1 cellular context compared by ENCODE assay signal in the genomic region with DNA sequence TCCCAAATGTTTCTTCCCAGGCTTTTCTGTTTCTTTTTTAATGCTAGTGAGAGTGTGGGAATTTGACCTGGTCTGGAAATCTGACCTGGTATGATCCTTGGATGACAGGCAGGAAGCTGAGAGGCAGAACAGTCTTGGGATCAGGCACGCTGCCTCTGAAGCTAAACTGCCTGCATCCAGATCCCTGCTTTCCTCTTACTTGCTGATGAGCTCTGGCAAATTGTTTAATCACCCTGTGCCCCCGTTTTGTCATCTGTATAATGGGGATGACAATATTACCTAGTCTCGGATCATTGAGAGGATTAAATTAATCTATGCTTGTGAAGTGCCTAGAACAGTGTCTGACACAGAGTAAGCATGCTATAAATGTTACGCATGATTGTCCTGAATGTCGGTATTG.
TF ChIP-seq lines count a peak whose summit lies in the region.

No MANE protein-coding gene starts in this region.

TF ChIP-seq in HepG2, 621 proteins besides CTCF, POLR2A, EP300 and RAD21:
- TF ChIP-seq, protein P1, sequence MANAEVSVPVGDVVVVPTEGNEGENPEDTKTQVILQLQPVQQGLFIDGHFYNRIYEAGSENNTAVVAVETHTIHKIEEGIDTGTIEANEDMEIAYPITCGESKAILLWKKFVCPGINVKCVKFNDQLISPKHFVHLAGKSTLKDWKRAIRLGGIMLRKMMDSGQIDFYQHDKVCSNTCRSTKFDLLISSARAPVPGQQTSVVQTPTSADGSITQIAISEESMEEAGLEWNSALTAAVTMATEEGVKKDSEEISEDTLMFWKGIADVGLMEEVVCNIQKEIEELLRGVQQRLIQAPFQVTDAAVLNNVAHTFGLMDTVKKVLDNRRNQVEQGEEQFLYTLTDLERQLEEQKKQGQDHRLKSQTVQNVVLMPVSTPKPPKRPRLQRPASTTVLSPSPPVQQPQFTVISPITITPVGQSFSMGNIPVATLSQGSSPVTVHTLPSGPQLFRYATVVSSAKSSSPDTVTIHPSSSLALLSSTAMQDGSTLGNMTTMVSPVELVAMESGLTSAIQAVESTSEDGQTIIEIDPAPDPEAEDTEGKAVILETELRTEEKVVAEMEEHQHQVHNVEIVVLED (CRISPR knock-in tag; IDR thresholded peaks at IDR 0.05; ENCODE audit: borderline replicate concordance), result no peak
- TF ChIP-seq, protein P2, sequence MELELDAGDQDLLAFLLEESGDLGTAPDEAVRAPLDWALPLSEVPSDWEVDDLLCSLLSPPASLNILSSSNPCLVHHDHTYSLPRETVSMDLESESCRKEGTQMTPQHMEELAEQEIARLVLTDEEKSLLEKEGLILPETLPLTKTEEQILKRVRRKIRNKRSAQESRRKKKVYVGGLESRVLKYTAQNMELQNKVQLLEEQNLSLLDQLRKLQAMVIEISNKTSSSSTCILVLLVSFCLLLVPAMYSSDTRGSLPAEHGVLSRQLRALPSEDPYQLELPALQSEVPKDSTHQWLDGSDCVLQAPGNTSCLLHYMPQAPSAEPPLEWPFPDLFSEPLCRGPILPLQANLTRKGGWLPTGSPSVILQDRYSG (CRISPR knock-in tag; IDR thresholded peaks at IDR 0.05), result no peak
- TF ChIP-seq ZNF629 (CRISPR knock-in tag; conservative IDR thresholded peaks at IDR 0.05) (peak; percentile 71), ZMYM4 (CRISPR knock-in tag; IDR thresholded peaks at IDR 0.05) (no peak), ZBTB1 (CRISPR knock-in tag; IDR thresholded peaks at IDR 0.05; ENCODE audit: borderline replicate concordance) (no peak), SAP130 (CRISPR knock-in tag; IDR thresholded peaks at IDR 0.05; ENCODE audit: low read depth) (peak; percentile 25; the same call in 1 of the 2 replicates), ZMYM3 (CRISPR knock-in tag; IDR thresholded peaks at IDR 0.05) (peak; percentile 27; the same call in 1 of the 2 replicates), CBFB (CRISPR knock-in tag; IDR thresholded peaks at IDR 0.05) (no peak), KMT2A (CRISPR knock-in tag; IDR thresholded peaks at IDR 0.05) (peak; percentile 65), ZNF292 (CRISPR knock-in tag; IDR thresholded peaks at IDR 0.05; ENCODE audit: borderline replicate concordance, low read depth) (peak; percentile 64; the same call in 1 of the 2 replicates), BRD4 (CRISPR knock-in tag; IDR thresholded peaks at IDR 0.05) (no peak), ZNF850 (CRISPR knock-in tag; conservative IDR thresholded peaks at IDR 0.05) (no peak), ZNF558 (CRISPR knock-in tag; IDR thresholded peaks at IDR 0.05; ENCODE audit: borderline replicate concordance) (no peak), ZBTB38 (CRISPR knock-in tag; IDR thresholded peaks at IDR 0.05) (peak; percentile 68), ZNF253 (CRISPR knock-in tag; IDR thresholded peaks at IDR 0.05; ENCODE audit: borderline replicate concordance) (no peak), NFKB2 (CRISPR knock-in tag; IDR thresholded peaks at IDR 0.05; ENCODE audit: borderline replicate concordance) (no peak), ZNF614 (CRISPR knock-in tag; IDR thresholded peaks at IDR 0.05; ENCODE audit: borderline replicate concordance) (peak; percentile 41; the same call in 1 of the 2 replicates), FOXA1 (IDR thresholded peaks at IDR 0.05) (no peak), FOXA1 (CRISPR knock-in tag; IDR thresholded peaks at IDR 0.05) (no peak), MIXL1 (CRISPR knock-in tag; IDR thresholded peaks at IDR 0.05) (no peak), TEAD3 (CRISPR knock-in tag; optimal IDR thresholded peaks at IDR 0.05; ENCODE audit: borderline replicate concordance) (no peak)
- TF ChIP-seq, protein P3, sequence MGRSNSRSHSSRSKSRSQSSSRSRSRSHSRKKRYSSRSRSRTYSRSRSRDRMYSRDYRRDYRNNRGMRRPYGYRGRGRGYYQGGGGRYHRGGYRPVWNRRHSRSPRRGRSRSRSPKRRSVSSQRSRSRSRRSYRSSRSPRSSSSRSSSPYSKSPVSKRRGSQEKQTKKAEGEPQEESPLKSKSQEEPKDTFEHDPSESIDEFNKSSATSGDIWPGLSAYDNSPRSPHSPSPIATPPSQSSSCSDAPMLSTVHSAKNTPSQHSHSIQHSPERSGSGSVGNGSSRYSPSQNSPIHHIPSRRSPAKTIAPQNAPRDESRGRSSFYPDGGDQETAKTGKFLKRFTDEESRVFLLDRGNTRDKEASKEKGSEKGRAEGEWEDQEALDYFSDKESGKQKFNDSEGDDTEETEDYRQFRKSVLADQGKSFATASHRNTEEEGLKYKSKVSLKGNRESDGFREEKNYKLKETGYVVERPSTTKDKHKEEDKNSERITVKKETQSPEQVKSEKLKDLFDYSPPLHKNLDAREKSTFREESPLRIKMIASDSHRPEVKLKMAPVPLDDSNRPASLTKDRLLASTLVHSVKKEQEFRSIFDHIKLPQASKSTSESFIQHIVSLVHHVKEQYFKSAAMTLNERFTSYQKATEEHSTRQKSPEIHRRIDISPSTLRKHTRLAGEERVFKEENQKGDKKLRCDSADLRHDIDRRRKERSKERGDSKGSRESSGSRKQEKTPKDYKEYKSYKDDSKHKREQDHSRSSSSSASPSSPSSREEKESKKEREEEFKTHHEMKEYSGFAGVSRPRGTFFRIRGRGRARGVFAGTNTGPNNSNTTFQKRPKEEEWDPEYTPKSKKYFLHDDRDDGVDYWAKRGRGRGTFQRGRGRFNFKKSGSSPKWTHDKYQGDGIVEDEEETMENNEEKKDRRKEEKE (IDR thresholded peaks at IDR 0.05), result no peak
- TF ChIP-seq, protein P4, sequence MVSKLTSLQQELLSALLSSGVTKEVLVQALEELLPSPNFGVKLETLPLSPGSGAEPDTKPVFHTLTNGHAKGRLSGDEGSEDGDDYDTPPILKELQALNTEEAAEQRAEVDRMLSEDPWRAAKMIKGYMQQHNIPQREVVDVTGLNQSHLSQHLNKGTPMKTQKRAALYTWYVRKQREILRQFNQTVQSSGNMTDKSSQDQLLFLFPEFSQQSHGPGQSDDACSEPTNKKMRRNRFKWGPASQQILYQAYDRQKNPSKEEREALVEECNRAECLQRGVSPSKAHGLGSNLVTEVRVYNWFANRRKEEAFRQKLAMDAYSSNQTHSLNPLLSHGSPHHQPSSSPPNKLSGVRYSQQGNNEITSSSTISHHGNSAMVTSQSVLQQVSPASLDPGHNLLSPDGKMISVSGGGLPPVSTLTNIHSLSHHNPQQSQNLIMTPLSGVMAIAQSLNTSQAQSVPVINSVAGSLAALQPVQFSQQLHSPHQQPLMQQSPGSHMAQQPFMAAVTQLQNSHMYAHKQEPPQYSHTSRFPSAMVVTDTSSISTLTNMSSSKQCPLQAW (CRISPR knock-in tag; IDR thresholded peaks at IDR 0.05), result no peak
- TF ChIP-seq, protein P5, sequence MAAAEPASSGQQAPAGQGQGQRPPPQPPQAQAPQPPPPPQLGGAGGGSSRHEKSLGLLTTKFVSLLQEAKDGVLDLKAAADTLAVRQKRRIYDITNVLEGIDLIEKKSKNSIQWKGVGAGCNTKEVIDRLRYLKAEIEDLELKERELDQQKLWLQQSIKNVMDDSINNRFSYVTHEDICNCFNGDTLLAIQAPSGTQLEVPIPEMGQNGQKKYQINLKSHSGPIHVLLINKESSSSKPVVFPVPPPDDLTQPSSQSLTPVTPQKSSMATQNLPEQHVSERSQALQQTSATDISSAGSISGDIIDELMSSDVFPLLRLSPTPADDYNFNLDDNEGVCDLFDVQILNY (CRISPR knock-in tag; conservative IDR thresholded peaks at IDR 0.05), result no peak
- TF ChIP-seq, protein P6, sequence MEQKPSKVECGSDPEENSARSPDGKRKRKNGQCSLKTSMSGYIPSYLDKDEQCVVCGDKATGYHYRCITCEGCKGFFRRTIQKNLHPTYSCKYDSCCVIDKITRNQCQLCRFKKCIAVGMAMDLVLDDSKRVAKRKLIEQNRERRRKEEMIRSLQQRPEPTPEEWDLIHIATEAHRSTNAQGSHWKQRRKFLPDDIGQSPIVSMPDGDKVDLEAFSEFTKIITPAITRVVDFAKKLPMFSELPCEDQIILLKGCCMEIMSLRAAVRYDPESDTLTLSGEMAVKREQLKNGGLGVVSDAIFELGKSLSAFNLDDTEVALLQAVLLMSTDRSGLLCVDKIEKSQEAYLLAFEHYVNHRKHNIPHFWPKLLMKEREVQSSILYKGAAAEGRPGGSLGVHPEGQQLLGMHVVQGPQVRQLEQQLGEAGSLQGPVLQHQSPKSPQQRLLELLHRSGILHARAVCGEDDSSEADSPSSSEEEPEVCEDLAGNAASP (CRISPR knock-in tag; IDR thresholded peaks at IDR 0.05; ENCODE audit: borderline replicate concordance), result 0 out of 2 replicates have a peak, but pooled peaks have one; percentile 29
- TF ChIP-seq, protein P7, sequence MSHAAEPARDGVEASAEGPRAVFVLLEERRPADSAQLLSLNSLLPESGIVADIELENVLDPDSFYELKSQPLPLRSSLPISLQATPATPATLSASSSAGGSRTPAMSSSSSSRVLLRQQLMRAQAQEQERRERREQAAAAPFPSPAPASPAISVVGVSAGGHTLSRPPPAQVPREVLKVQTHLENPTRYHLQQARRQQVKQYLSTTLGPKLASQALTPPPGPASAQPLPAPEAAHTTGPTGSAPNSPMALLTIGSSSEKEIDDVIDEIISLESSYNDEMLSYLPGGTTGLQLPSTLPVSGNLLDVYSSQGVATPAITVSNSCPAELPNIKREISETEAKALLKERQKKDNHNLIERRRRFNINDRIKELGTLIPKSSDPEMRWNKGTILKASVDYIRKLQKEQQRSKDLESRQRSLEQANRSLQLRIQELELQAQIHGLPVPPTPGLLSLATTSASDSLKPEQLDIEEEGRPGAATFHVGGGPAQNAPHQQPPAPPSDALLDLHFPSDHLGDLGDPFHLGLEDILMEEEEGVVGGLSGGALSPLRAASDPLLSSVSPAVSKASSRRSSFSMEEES (CRISPR knock-in tag; IDR thresholded peaks at IDR 0.05), result 0 out of 2 replicates have a peak, but pooled peaks have one; percentile 21
- TF ChIP-seq, protein P8, sequence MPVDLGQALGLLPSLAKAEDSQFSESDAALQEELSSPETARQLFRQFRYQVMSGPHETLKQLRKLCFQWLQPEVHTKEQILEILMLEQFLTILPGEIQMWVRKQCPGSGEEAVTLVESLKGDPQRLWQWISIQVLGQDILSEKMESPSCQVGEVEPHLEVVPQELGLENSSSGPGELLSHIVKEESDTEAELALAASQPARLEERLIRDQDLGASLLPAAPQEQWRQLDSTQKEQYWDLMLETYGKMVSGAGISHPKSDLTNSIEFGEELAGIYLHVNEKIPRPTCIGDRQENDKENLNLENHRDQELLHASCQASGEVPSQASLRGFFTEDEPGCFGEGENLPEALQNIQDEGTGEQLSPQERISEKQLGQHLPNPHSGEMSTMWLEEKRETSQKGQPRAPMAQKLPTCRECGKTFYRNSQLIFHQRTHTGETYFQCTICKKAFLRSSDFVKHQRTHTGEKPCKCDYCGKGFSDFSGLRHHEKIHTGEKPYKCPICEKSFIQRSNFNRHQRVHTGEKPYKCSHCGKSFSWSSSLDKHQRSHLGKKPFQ (CRISPR knock-in tag; IDR thresholded peaks at IDR 0.05; ENCODE audit: insufficient replicate concordance), result no peak
- TF ChIP-seq, protein P9, sequence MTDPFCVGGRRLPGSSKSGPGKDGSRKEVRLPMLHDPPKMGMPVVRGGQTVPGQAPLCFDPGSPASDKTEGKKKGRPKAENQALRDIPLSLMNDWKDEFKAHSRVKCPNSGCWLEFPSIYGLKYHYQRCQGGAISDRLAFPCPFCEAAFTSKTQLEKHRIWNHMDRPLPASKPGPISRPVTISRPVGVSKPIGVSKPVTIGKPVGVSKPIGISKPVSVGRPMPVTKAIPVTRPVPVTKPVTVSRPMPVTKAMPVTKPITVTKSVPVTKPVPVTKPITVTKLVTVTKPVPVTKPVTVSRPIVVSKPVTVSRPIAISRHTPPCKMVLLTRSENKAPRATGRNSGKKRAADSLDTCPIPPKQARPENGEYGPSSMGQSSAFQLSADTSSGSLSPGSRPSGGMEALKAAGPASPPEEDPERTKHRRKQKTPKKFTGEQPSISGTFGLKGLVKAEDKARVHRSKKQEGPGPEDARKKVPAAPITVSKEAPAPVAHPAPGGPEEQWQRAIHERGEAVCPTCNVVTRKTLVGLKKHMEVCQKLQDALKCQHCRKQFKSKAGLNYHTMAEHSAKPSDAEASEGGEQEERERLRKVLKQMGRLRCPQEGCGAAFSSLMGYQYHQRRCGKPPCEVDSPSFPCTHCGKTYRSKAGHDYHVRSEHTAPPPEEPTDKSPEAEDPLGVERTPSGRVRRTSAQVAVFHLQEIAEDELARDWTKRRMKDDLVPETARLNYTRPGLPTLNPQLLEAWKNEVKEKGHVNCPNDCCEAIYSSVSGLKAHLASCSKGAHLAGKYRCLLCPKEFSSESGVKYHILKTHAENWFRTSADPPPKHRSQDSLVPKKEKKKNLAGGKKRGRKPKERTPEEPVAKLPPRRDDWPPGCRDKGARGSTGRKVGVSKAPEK (CRISPR knock-in tag; IDR thresholded peaks at IDR 0.05; ENCODE audit: borderline replicate concordance), result 0 out of 2 replicates have a peak, but pooled peaks have one; percentile 26
- TF ChIP-seq, protein P10, sequence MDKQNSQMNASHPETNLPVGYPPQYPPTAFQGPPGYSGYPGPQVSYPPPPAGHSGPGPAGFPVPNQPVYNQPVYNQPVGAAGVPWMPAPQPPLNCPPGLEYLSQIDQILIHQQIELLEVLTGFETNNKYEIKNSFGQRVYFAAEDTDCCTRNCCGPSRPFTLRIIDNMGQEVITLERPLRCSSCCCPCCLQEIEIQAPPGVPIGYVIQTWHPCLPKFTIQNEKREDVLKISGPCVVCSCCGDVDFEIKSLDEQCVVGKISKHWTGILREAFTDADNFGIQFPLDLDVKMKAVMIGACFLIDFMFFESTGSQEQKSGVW (CRISPR knock-in tag; IDR thresholded peaks at IDR 0.05; ENCODE audit: borderline replicate concordance), result no peak
- TF ChIP-seq, protein P11, sequence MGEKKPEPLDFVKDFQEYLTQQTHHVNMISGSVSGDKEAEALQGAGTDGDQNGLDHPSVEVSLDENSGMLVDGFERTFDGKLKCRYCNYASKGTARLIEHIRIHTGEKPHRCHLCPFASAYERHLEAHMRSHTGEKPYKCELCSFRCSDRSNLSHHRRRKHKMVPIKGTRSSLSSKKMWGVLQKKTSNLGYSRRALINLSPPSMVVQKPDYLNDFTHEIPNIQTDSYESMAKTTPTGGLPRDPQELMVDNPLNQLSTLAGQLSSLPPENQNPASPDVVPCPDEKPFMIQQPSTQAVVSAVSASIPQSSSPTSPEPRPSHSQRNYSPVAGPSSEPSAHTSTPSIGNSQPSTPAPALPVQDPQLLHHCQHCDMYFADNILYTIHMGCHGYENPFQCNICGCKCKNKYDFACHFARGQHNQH (CRISPR knock-in tag; IDR thresholded peaks at IDR 0.05), result no peak
